Comparison of ENCODE assay signal across 8 cellular contexts in the genomic region with DNA sequence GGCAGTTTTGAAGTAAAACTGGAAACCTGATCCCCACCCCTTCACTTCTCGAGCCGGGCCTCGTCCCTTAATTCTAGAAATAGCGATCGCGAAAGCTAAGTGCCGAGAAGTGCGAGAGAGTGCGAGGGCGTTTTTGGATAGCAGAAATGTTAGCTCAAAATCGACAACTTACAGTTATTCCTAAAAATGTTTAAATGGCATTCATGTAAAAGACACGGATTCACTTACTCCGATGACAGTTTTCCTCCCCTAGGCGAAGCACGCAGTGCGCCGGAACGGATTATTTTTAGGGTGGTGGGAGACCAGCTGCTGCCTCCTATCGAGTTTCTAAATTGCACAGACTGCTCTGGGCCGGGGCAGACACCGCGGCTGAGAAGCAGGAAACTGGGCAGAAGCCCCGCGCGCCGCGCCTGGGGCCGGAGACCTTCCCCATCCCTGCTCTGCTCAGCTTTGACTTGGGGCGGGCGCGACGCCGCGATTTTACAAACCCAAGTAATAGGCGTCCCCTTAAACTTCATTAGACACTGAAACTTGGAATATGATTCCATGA. TPM values are rescaled to one million over a fixed set of nuclear protein-coding genes. Genes with fewer than 3 reads are reported as not detected.
A peak's percentile ranks its signal among the peaks of the same experiment; 100 is the strongest.
DNase-seq lines count a peak whose midpoint lies in the region; ATAC-seq and TF ChIP-seq lines count a peak whose summit lies in the region.

ABCC9 (minus strand) TSS at position 455 of the 550 bp plus-strand sequence. CDS start 4,752 bp downstream, outside the sequence.

- H3K4me3 Mint-ChIP-seq in osteocyte (ENCODE audit: unreplicated experiment): peak within 1 kb of the TSS; percentile 76

- no peaks in the 10 kb centered on the region for H3K27me3 ChIP-seq in BE2C

- peaks cover 75% of the 10 kb centered on the region for H3K27me3 Mint-ChIP-seq in osteocyte (ENCODE audit: unreplicated experiment)

- H3K27ac Mint-ChIP-seq in osteocyte (ENCODE audit: unreplicated experiment): no peak within 1 kb of the TSS

- H3K4me1 Mint-ChIP-seq in osteocyte (ENCODE audit: unreplicated experiment): peaks cover 16% of the 10 kb centered on the region

- H3K9me3 Mint-ChIP-seq in osteocyte (ENCODE audit: unreplicated experiment): peaks cover 8% of the 10 kb centered on the region

- no peaks in the 10 kb centered on the region for H3K4me1 ChIP-seq in BE2C

- ATAC-seq in Right ventricle myocardium superior (ENCODE audit: poor library complexity): peak; percentile 76

- no peaks in the 10 kb centered on the region for H3K36me3 Mint-ChIP-seq in osteocyte (ENCODE audit: unreplicated experiment)

- H3K36me3 ChIP-seq in BE2C: no peaks in the 10 kb centered on the region

- TF ChIP-seq CTCF in osteocyte (IDR thresholded peaks at IDR 0.05): no peak
- no peak for TF ChIP-seq CTCF in BE2C (IDR thresholded peaks at IDR 0.05; ENCODE audit: low read depth, low read length)

- H3K4me3 ChIP-seq in BE2C (ENCODE audit: low read depth, low read length): no peak within 1 kb of the TSS

- intact Hi-C loops in Right ventricle myocardium superior (cut with DNase I): no loop called here

- no peaks in the 10 kb centered on the region for H3K9me3 ChIP-seq in BE2C

- DNase-seq in NCI-H1694 (lab: John Stamatoyannopoulos, UW) (peak; percentile 1), NCI-H1694 treated with DMSO at 0.1 percent for 48 hours (lab: John Stamatoyannopoulos, UW) (no peak), Right ventricle myocardium superior (peak; percentile 78), osteocyte (ENCODE audit: extremely low spot score, unreplicated experiment) (peak; percentile 82), COR-L47 (lab: John Stamatoyannopoulos, UW) (no peak), BE2C (no peak)
- DNase-seq in activated T-cell treated with anti-CD3 and anti-CD28 coated beads, Interleukin-2, amount 50 U/mL, for 48 hours: peak; percentile 26 to 39
- no peak for DNase-seq in effector CD8-positive, alpha-beta T cell (lab: John Stamatoyannopoulos, UW)

RNA-seq across cellular contexts. Expression of gene ABCC9, which starts in this region (rescaled TPM):
- total RNA-seq in Right ventricle myocardium superior: 77.6 TPM
- 0.46 and 0.89 TPM in 2 replicates for total RNA-seq in osteocyte
- polyA plus RNA-seq in BE2C (2012; ENCODE audit: insufficient read depth, insufficient read length, low read depth): 0.71 TPM

Comparison
In these comparisons a context has a peak if more than half of its experiments do, and no peak if none do; other contexts are left out.
1. RNA of gene ABCC9 (total RNA-seq): 77.6 TPM in Right ventricle myocardium superior (single experiment); 0.46 to 0.89 TPM in osteocyte; every median in the first group is over 10 times any median in the second.
2. DNase-seq: peak in NCI-H1694 (single experiment), activated T-cell treated with anti-CD3 and anti-CD28 coated beads, Interleukin-2, amount 50 U/mL, for 48 hours (2 of 2) and Right ventricle myocardium superior (single experiment); none in NCI-H1694 treated with DMSO at 0.1 percent for 48 hours (single experiment), COR-L47 (single experiment), BE2C (single experiment) and effector CD8-positive, alpha-beta T cell (single experiment).
3. Peak in DNase-seq in osteocyte; RNA of the gene not detected or under 1 TPM.